In the genomic region with DNA sequence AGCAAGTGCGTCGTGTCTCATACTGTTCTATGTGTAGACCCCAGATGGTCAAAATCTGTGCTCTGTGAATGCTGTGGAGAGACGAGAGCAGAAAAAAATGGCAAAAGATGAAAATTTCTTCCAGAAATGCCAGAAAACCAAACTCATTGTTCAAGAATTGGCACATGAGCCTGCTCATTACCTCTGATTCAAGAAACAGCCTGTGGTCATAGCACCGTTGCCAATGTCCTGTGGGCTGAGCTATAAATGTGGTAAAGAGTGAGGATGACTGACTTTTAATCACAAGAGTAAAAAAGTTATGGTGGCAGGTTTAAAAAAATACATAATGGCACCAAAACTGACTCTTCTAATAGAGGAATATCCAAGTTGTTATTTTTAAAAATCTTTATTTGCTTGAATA, we compare ENCODE assay signal across 32 cellular contexts.
"Had no signal": no experiment of that assay in that cellular context is flagged by ENCODE, and none has a peak within 500 bp of the region (broad histone marks: within the 10 kb centered on the region; RNA-seq: fewer than 3 reads in every experiment).

No MANE protein-coding gene starts in this region.

- H3K27me3 Mint-ChIP-seq: activated CD4-positive, alpha-beta memory T cell treated with anti-CD3 and anti-CD28 coated beads, Interleukin-2, amount 10 ng/mL, durations not matched to agents 7 days and 5 days; activated CD4-positive, alpha-beta T cell treated with anti-CD3 and anti-CD28 coated beads, Interleukin-2, amount 10 ng/mL, durations not matched to agents 7 days and 5 days; activated T-cell treated with anti-CD3 and anti-CD28 coated beads, Interleukin-2, amount 50 U/mL, for 24 hours; brain; naive B cell; stimulated activated naive B cell treated with anti-CD40 and anti-IgM and Interleukin-4, amounts not matched to agents 10 μg/mL and 1 μg/mL and 100 μg/mL, for 72 hours had no signal

- H3K4me3 Mint-ChIP-seq: activated CD4-positive, alpha-beta memory T cell treated with anti-CD3 and anti-CD28 coated beads, Interleukin-2, amount 10 ng/mL, durations not matched to agents 7 days and 5 days; activated CD4-positive, alpha-beta T cell treated with anti-CD3 and anti-CD28 coated beads, Interleukin-2, amount 10 ng/mL, durations not matched to agents 7 days and 5 days; activated T-cell treated with anti-CD3 and anti-CD28 coated beads, Interleukin-2, amount 50 U/mL, for 24 hours; brain; immature natural killer cell; naive B cell; stimulated activated naive B cell treated with anti-CD40 and anti-IgM and Interleukin-4, amounts not matched to agents 10 μg/mL and 1 μg/mL and 100 μg/mL, for 72 hours; WTC11 had no signal

- H3K27ac Mint-ChIP-seq: activated CD4-positive, alpha-beta memory T cell treated with anti-CD3 and anti-CD28 coated beads, Interleukin-2, amount 10 ng/mL, durations not matched to agents 7 days and 5 days; activated CD4-positive, alpha-beta T cell treated with anti-CD3 and anti-CD28 coated beads, Interleukin-2, amount 10 ng/mL, durations not matched to agents 7 days and 5 days; activated T-cell treated with anti-CD3 and anti-CD28 coated beads, Interleukin-2, amount 50 U/mL, for 24 hours; brain; immature natural killer cell; naive B cell; stimulated activated naive B cell treated with anti-CD40 and anti-IgM and Interleukin-4, amounts not matched to agents 10 μg/mL and 1 μg/mL and 100 μg/mL, for 72 hours; WTC11 had no signal

- H3K36me3 ChIP-seq: cardiac muscle cell, heart left ventricle, pancreas, prostate gland, sigmoid colon, stomach, thyroid gland, upper lobe of left lung had no signal

- H3K4me1 ChIP-seq: heart left ventricle, pancreas, prostate gland, sigmoid colon, stomach, thyroid gland, upper lobe of left lung had no signal

- H3K9me3 ChIP-seq: pancreas, prostate gland, sigmoid colon, stomach, thyroid gland, upper lobe of left lung had no signal

- DNase-seq: activated CD4-positive, alpha-beta memory T cell treated with anti-CD3 and anti-CD28 coated beads, Interleukin-2, amount 10 ng/mL, durations not matched to agents 7 days and 5 days; activated CD4-positive, alpha-beta T cell treated with anti-CD3 and anti-CD28 coated beads for 1 hour; activated CD4-positive, alpha-beta T cell treated with anti-CD3 and anti-CD28 coated beads, Interleukin-2, amount 10 ng/mL, durations not matched to agents 7 days and 5 days; activated CD8-positive, alpha-beta memory T cell treated with anti-CD3 and anti-CD28 coated beads, Interleukin-2, amount 50 U/mL, for 48 hours; activated gamma-delta T cell; activated naive CD4-positive, alpha-beta T cell treated with anti-CD3 and anti-CD28 coated beads, Interleukin-2, amount 50 U/mL, for 16 hours; activated T-cell treated with anti-CD3 and anti-CD28 coated beads, Interleukin-2, amount 50 U/mL, for 24 hours; amniotic stem cell; dorsolateral prefrontal cortex; effector memory CD4-positive, alpha-beta T cell; foreskin fibroblast; heart left ventricle; hypothalamus; immature natural killer cell; kidney; left colon; mammary epithelial cell; naive B cell; nucleus accumbens; pancreas; sigmoid colon; small intestine; stimulated activated naive B cell treated with anti-CD40 and anti-IgM and Interleukin-4, amounts not matched to agents 10 μg/mL and 1 μg/mL and 100 μg/mL, for 72 hours; stomach; T-helper 2 cell; thyroid gland; upper lobe of left lung had no signal

- H3K36me3 Mint-ChIP-seq: brain; immature natural killer cell; naive B cell; stimulated activated naive B cell treated with anti-CD40 and anti-IgM and Interleukin-4, amounts not matched to agents 10 μg/mL and 1 μg/mL and 100 μg/mL, for 72 hours had no signal

- H3K27me3 ChIP-seq: cardiac muscle cell, dorsolateral prefrontal cortex, heart left ventricle, pancreas, sigmoid colon, stomach, thyroid gland, upper lobe of left lung had no signal

- H3K4me1 Mint-ChIP-seq: activated CD4-positive, alpha-beta memory T cell treated with anti-CD3 and anti-CD28 coated beads, Interleukin-2, amount 10 ng/mL, durations not matched to agents 7 days and 5 days; activated CD4-positive, alpha-beta T cell treated with anti-CD3 and anti-CD28 coated beads, Interleukin-2, amount 10 ng/mL, durations not matched to agents 7 days and 5 days; brain; immature natural killer cell; stimulated activated naive B cell treated with anti-CD40 and anti-IgM and Interleukin-4, amounts not matched to agents 10 μg/mL and 1 μg/mL and 100 μg/mL, for 72 hours had no signal

- H3K27ac ChIP-seq: cardiac muscle cell, coronary artery, dorsolateral prefrontal cortex, heart left ventricle, pancreas, prostate gland, sigmoid colon, stomach, thyroid gland, upper lobe of left lung had no signal

- ATAC-seq: heart left ventricle; left colon; pancreas; stimulated activated naive B cell treated with anti-CD40 and anti-IgM and Interleukin-4, amounts not matched to agents 10 μg/mL and 1 μg/mL and 100 μg/mL, for 72 hours; WTC11 had no signal

- H3K4me3 ChIP-seq: cardiac muscle cell, coronary artery, dorsolateral prefrontal cortex, heart left ventricle, pancreas, prostate gland, sigmoid colon, stomach, thyroid gland, upper lobe of left lung had no signal
